22 cellular contexts compared by ENCODE assay signal in genomic region chr22:33568934-33569496, GRCh38.
A peak's percentile ranks its signal among the peaks of the same experiment; 100 is the strongest.
DNase-seq lines count a peak whose midpoint lies in the region; ATAC-seq, FAIRE-seq and TF ChIP-seq lines count a peak whose summit lies in the region.
"Had no signal": no experiment of that assay in that cellular context is flagged by ENCODE, and none has a peak within 500 bp of the region (broad histone marks: within the 10 kb centered on the region; RNA-seq: fewer than 3 reads in every experiment).

No MANE protein-coding gene starts in this region.

- H3K4me3 Mint-ChIP-seq in activated B cell treated with CpG ODN at 0.5 μM for 24 hours (peak overlapping the region; percentile 78), mesothelial cell of epicardium (no peak overlapping the region)

- CTCF ChIA-PET in activated B cell treated with CpG ODN at 0.5 μM for 24 hours (lab: Charles Lee) = interaction anchor here (1.0 to 2.0 kb wide), 4 partner anchors 10 to 269 kb away, joined by 4 to 15 read pairs (median 5); no protein-coding TSS in a partner anchor

- H3K36me3 Mint-ChIP-seq in activated B cell treated with CpG ODN at 0.5 μM for 24 hours (ENCODE audit: low read depth) (no peaks in the 10 kb centered on the region), mesothelial cell of epicardium (no peaks in the 10 kb centered on the region)
- H3K36me3 Mint-ChIP-seq: immature natural killer cell had no signal

- TF ChIP-seq POLR2A in GM12892 (IDR thresholded peaks at IDR 0.05; ENCODE audit: low read depth, low read length) (no peak), erythroblast (IDR thresholded peaks at IDR 0.05; ENCODE audit: low read length) (no peak)

- H3K27me3 Mint-ChIP-seq in activated B cell treated with CpG ODN at 0.5 μM for 24 hours (no peaks in the 10 kb centered on the region), mesothelial cell of epicardium (ENCODE audit: low read depth) (no peaks in the 10 kb centered on the region)

- no peak for TF ChIP-seq CTCF in activated B cell treated with CpG ODN at 0.5 μM for 24 hours (IDR thresholded peaks at IDR 0.05)
- TF ChIP-seq CTCF in mesothelial cell of epicardium (IDR thresholded peaks at IDR 0.05; ENCODE audit: unreplicated experiment) = no peak

- peak overlapping the region; percentile 96 for H3K27ac Mint-ChIP-seq in activated B cell treated with CpG ODN at 0.5 μM for 24 hours
- H3K27ac Mint-ChIP-seq in mesothelial cell of epicardium = peak overlapping the region; percentile 6

- peak; percentile 13 for DNase-seq in AG08396 (ENCODE audit: low spot score)
- DNase-seq in GM12892 (ENCODE audit: insufficient read length) = no peak
- DNase-seq in activated B cell treated with CpG ODN at 0.5 μM for 24 hours = no peak
- no peak for DNase-seq in mesothelial cell of epicardium (ENCODE audit: low spot score in 2 of 2, unreplicated experiment in 2 of 2)
- DNase-seq in NCI-H2107 treated with DMSO at 0.1 percent for 48 hours (lab: John Stamatoyannopoulos, UW; ENCODE audit: unreplicated experiment) = no peak
- DNase-seq in erythroblast (lab: John Stamatoyannopoulos, UW) = no peak
- DNase-seq in NCI-H146 (lab: John Stamatoyannopoulos, UW) = no peak
- DNase-seq: ACHN; activated CD4-positive, alpha-beta T cell treated with anti-CD3 and anti-CD28 coated beads, Interleukin-2, amount 50 U/mL, for 1 hour; activated naive CD4-positive, alpha-beta T cell treated with anti-CD3 and anti-CD28 coated beads, Interleukin-2, amount 50 U/mL, for 16 hours; body of pancreas; GOT3; mesenchymal stem cell; NCI-H1048; NCI-H526 treated with DMSO at 0.1 percent for 48 hours; right lobe of liver; uterus had no signal

- POLR2A ChIA-PET in activated B cell treated with CpG ODN at 0.5 μM for 24 hours (lab: Charles Lee) = interaction anchor here (0.7 to 2.5 kb wide), 7 partner anchors 37 to 352 kb away, joined by 3 to 16 read pairs (median 6); partner anchors contain the start of gene LARGE1

- intact Hi-C loops in activated B cell treated with CpG ODN at 0.5 μM for 24 hours (cut with micrococcal nuclease) = loop anchor here (1.0 to 2.0 kb wide), 6 partner anchors 10 to 350 kb away; no protein-coding TSS in a partner anchor

- H3K9me3 Mint-ChIP-seq in activated B cell treated with CpG ODN at 0.5 μM for 24 hours = peaks cover 3% of the 10 kb centered on the region
- H3K9me3 Mint-ChIP-seq in mesothelial cell of epicardium = no peaks in the 10 kb centered on the region

- peaks cover 93% of the 10 kb centered on the region for H3K4me1 Mint-ChIP-seq in activated B cell treated with CpG ODN at 0.5 μM for 24 hours
- peaks cover 12% of the 10 kb centered on the region for H3K4me1 Mint-ChIP-seq in mesothelial cell of epicardium

- ATAC-seq in activated B cell treated with CpG ODN at 0.5 μM for 24 hours (ENCODE audit: low read depth) = no peak
- no peak for ATAC-seq in GM21367 (IDR thresholded peaks at IDR 0.05; ENCODE audit: unreplicated experiment)
- ATAC-seq: body of pancreas, gastroesophageal sphincter, Panc1, right lobe of liver, SK-N-SH treated with all-trans-retinoic acid at 6 μM for 48 hours had no signal

- FAIRE-seq in GM12892 (lab: Jason Lieb, UNC) = peak; percentile 78
